In genomic region chr3:127587876-127588275, GRCh38 we compare ENCODE assay signal across 18 cellular contexts.
"Had no signal": no experiment of that assay in that cellular context is flagged by ENCODE, and none has a peak within 500 bp of the region (broad histone marks: within the 10 kb centered on the region; RNA-seq: fewer than 3 reads in every experiment).

No MANE protein-coding gene starts in this region.

- H3K27ac ChIP-seq: dorsolateral prefrontal cortex, foreskin keratinocyte, prostate gland, right atrium auricular region had no signal

- H3K9me3 ChIP-seq: body of pancreas, left lung, prostate gland, right atrium auricular region, upper lobe of left lung had no signal

- DNase-seq: activated CD4-positive, alpha-beta T cell treated with anti-CD3 and anti-CD28 coated beads for 4 hours; activated CD8-positive, alpha-beta T cell treated with anti-CD3 and anti-CD28 coated beads for 36 hours; activated naive CD4-positive, alpha-beta T cell treated with Interleukin-2 at 50 U/mL for 16 hours; activated naive CD8-positive, alpha-beta T cell treated with anti-CD3 and anti-CD28 coated beads, Interleukin-2, amount 10 ng/mL, durations not matched to agents 7 days and 5 days; activated T-cell treated with anti-CD3 and anti-CD28 coated beads, Interleukin-2, amount 50 U/mL, for 1 hour; body of pancreas; caudate nucleus; dorsolateral prefrontal cortex; foreskin keratinocyte; mammary epithelial cell; stimulated activated CD4-positive, alpha-beta T cell treated with anti-CD3 and anti-CD28 coated beads, Interleukin-15, amount 100 ng/mL, for 24 hours; stimulated activated CD4-positive, alpha-beta T cell treated with anti-CD3 and anti-CD28 coated beads, Interleukin-2, amount 100 ng/mL, for 48 hours; SW 1271; upper lobe of left lung had no signal

- H3K27me3 ChIP-seq: body of pancreas, dorsolateral prefrontal cortex, foreskin keratinocyte, left lung, right atrium auricular region, upper lobe of left lung had no signal

- H3K4me3 ChIP-seq: body of pancreas, prostate gland, right atrium auricular region had no signal

- H3K36me3 ChIP-seq: prostate gland, right atrium auricular region, upper lobe of left lung had no signal

- ATAC-seq: activated CD8-positive, alpha-beta T cell treated with anti-CD3 and anti-CD28 coated beads for 36 hours; body of pancreas; foreskin keratinocyte; left lung; WTC11 had no signal
